Comparison of ENCODE assay signal across 20 cellular contexts in the genomic region with DNA sequence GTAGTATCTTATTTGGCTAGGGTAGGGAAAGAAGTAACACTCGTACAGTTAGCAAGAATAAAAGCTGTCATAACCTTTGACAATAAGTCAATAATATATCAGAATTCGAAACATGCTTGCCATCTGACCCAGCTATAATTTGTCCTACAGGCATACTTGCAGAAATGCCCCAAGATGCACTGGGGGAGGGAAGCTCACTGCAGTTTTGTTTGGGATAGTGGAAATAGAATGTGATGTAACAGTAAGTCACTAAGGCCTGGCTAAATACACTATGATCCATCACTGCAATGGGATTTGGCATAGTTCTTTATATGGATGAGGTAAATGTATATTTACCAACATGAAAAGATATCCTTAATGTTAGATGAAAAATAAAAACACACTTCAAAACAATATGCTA. TPM values are rescaled to one million over a fixed set of nuclear protein-coding genes. Genes with fewer than 3 reads are reported as not detected.
DNase-seq lines count a peak whose midpoint lies in the region; ATAC-seq and TF ChIP-seq lines count a peak whose summit lies in the region.
"Had no signal": no experiment of that assay in that cellular context is flagged by ENCODE, and none has a peak within 500 bp of the region (broad histone marks: within the 10 kb centered on the region; RNA-seq: fewer than 3 reads in every experiment).

No MANE protein-coding gene starts in this region.

- TF ChIP-seq CTCF in fibroblast of the aortic adventitia (IDR thresholded peaks at IDR 0.05; ENCODE audit: insufficient read depth, low read length), result no peak

- no peak overlapping the region for H3K4me3 ChIP-seq in fibroblast of the aortic adventitia (ENCODE audit: low read depth, low read length)

- DNase-seq in HCEC 1CT (peak; percentile 9), RKO (ENCODE audit: low spot score) (peak; percentile 31), fibroblast of the aortic adventitia (ENCODE audit: low read depth) (peak; percentile 27), NCI-H748 treated with DMSO at 0.1 percent for 48 hours (lab: John Stamatoyannopoulos, UW) (no peak), NCI-H187 (lab: John Stamatoyannopoulos, UW) (no peak)
- DNase-seq: Calu3; CD8-positive, alpha-beta memory T cell; DMS153; GF-D8; HFFc6; NCI-H1105; NCI-H2081; NCI-H2171; NCI-H345; NCI-H524 treated with DMSO at 0.1 percent for 48 hours; RPMI8226; SIG-M5; SK-N-SH had no signal

- ATAC-seq in HG02973 (IDR thresholded peaks at IDR 0.05; ENCODE audit: unreplicated experiment), result no peak
- no peak for ATAC-seq in HG03521 (IDR thresholded peaks at IDR 0.05; ENCODE audit: unreplicated experiment)

RNA-seq across cellular contexts. Expression of a gene that starts 25.5 kb away (rescaled TPM):
- 21.3 and 53.0 TPM in 2 replicates for total RNA-seq in fibroblast of the aortic adventitia (ENCODE audit: low replicate concordance)

RNA-seq across cellular contexts. Expression of a gene that starts 52.6 kb away (rescaled TPM):
- total RNA-seq in fibroblast of the aortic adventitia (ENCODE audit: low replicate concordance), result 11.2 and 18.9 TPM in 2 replicates

Comparison
In these comparisons a context has a peak if more than half of its experiments do, and no peak if none do; other contexts are left out.
1. DNase-seq: peak in HCEC 1CT (single experiment), RKO (single experiment) and fibroblast of the aortic adventitia (single experiment); none in NCI-H748 treated with DMSO at 0.1 percent for 48 hours (single experiment) and NCI-H187 (0 of 2).